Comparison of ENCODE assay signal across 7 cellular contexts in the genomic region with DNA sequence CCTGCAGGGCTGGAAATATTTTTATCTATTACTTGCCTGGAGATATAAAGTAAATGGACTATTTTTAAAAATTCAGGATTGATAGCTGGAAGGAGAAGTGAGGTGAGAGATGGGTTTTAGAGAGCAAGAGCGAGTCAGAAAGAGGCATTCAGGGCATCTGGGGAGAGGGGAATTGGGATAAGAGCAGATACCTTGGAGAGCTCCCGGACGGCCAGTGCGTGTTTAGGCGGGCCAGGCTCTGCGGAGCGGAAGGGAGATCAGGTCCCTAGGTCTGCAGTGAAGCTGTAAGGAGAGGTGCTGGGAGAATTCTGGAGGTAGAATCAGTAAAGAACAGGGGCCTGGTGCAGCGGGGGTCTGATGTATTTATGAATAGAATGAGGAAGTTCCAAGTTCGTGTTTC. TPM values are rescaled to one million over a fixed set of nuclear protein-coding genes. Genes with fewer than 3 reads are reported as not detected.
DNase-seq lines count a peak whose midpoint lies in the region; FAIRE-seq and TF ChIP-seq lines count a peak whose summit lies in the region.

No MANE protein-coding gene starts in this region.

- H3K4me3 ChIP-seq in GM23248 (no peak overlapping the region), neural progenitor cell (no peak overlapping the region)

- no peak for FAIRE-seq in D721Med (lab: Jason Lieb, UNC)

- in situ Hi-C loops in GM23248 (cut with MboI) = no loop called here

- H3K9me3 ChIP-seq in GM23248 (ENCODE audit: low read depth) = no peaks in the 10 kb centered on the region
- H3K9me3 ChIP-seq in neural progenitor cell (ENCODE audit: low read depth) = no peaks in the 10 kb centered on the region

- H3K27me3 ChIP-seq in GM23248 (replicated peaks; ENCODE audit: insufficient read depth) = peaks cover 35% of the 10 kb centered on the region
- H3K27me3 ChIP-seq in neural progenitor cell = peaks cover 7% of the 10 kb centered on the region

- H3K27ac Mint-ChIP-seq in endothelial cell (ENCODE audit: unreplicated experiment) (no peak overlapping the region), neural progenitor cell (no peak overlapping the region)

- H3K27me3 Mint-ChIP-seq in endothelial cell (ENCODE audit: unreplicated experiment) (peaks cover 11% of the 10 kb centered on the region), neural progenitor cell (ENCODE audit: insufficient read depth, low read depth) (peaks cover 18% of the 10 kb centered on the region)

- no peaks in the 10 kb centered on the region for H3F3A ChIP-seq in GM23248 (ENCODE audit: insufficient read depth)
- no peaks in the 10 kb centered on the region for H3F3A ChIP-seq in neural progenitor cell (ENCODE audit: low read depth)

- H3K4me2 ChIP-seq in GM23248 (ENCODE audit: unreplicated experiment) (no peak overlapping the region), neural progenitor cell (no peak overlapping the region)

- 14 to 17% methylated on average over 9 of the region's 9 CpGs for WGBS in GM23248 (ENCODE audit: low coverage in 1 of 2, low lambda C conversion rate in 2 of 2, missing lambda C conversion rate in 2 of 2), 2 experiments

- H3K4me1 ChIP-seq in GM23248 (ENCODE audit: insufficient read depth) (no peaks in the 10 kb centered on the region), neural progenitor cell (no peaks in the 10 kb centered on the region)

- H3K9me2 ChIP-seq in GM23248 (ENCODE audit: insufficient read depth) = no peaks in the 10 kb centered on the region

- H3K4me3 Mint-ChIP-seq in endothelial cell (ENCODE audit: unreplicated experiment) (peak overlapping the region; percentile 4), neural progenitor cell (no peak overlapping the region)

- H3K9me3 Mint-ChIP-seq in endothelial cell (ENCODE audit: unreplicated experiment) = no peaks in the 10 kb centered on the region
- no peaks in the 10 kb centered on the region for H3K9me3 Mint-ChIP-seq in neural progenitor cell

- H4K20me1 ChIP-seq in GM23248 (ENCODE audit: insufficient read depth) = no peaks in the 10 kb centered on the region
- peaks cover 39% of the 10 kb centered on the region for H4K20me1 ChIP-seq in neural progenitor cell (ENCODE audit: low read depth)

- H3K36me3 Mint-ChIP-seq in endothelial cell (ENCODE audit: low read depth, unreplicated experiment) = peaks cover 6% of the 10 kb centered on the region
- H3K36me3 Mint-ChIP-seq in neural progenitor cell = no peaks in the 10 kb centered on the region

- H3K27ac ChIP-seq in GM23248 (no peak overlapping the region), neural progenitor cell (no peak overlapping the region)

- H3K79me2 ChIP-seq in GM23248 (ENCODE audit: insufficient read depth) (no peaks in the 10 kb centered on the region), neural progenitor cell (ENCODE audit: low read depth) (no peaks in the 10 kb centered on the region)

- DNase-seq in GM23248 = peak; percentile 61
- peak; percentile 64 for DNase-seq in endothelial cell (ENCODE audit: low spot score)
- peak; percentile 79 for DNase-seq in neural progenitor cell (ENCODE audit: low spot score)
- DNase-seq in NCI-H1694 treated with DMSO at 0.1 percent for 48 hours (lab: John Stamatoyannopoulos, UW) = no peak
- DNase-seq in hepatic stellate cell (ENCODE audit: low spot score) = no peak
- DNase-seq in D721Med (ENCODE audit: insufficient read length, low spot score) = no peak

- TF ChIP-seq CTCF in endothelial cell (IDR thresholded peaks at IDR 0.05; ENCODE audit: unreplicated experiment) (no peak), neural progenitor cell (IDR thresholded peaks at IDR 0.05) (no peak), D721Med (IDR thresholded peaks at IDR 0.05; ENCODE audit: insufficient read depth, missing control alignments) (no peak)

- H2AFZ ChIP-seq in GM23248 (no peak overlapping the region), neural progenitor cell (replicated peaks) (no peak overlapping the region)

- no peak overlapping the region for H3K9ac ChIP-seq in GM23248
- no peak overlapping the region for H3K9ac ChIP-seq in neural progenitor cell

- H3K4me1 Mint-ChIP-seq in endothelial cell (ENCODE audit: unreplicated experiment) (peaks cover 58% of the 10 kb centered on the region), neural progenitor cell (no peaks in the 10 kb centered on the region)

- H3K36me3 ChIP-seq in GM23248 (ENCODE audit: low read depth) = no peaks in the 10 kb centered on the region
- no peaks in the 10 kb centered on the region for H3K36me3 ChIP-seq in neural progenitor cell

TF ChIP-seq in PFSK-1, 5 proteins besides CTCF, POLR2A, EP300 and RAD21:
- no peak for TF ChIP-seq SIN3A (IDR thresholded peaks at IDR 0.05; ENCODE audit: borderline replicate concordance, insufficient read depth, low read length)
- TF ChIP-seq TAF1 (IDR thresholded peaks at IDR 0.05; ENCODE audit: borderline replicate concordance, insufficient read depth, low read length) = no peak
- TF ChIP-seq POLR2AphosphoS5 (IDR thresholded peaks at IDR 0.05; ENCODE audit: low read depth, low read length) = no peak
- peak; percentile 88 to 93 for TF ChIP-seq REST (IDR thresholded peaks at IDR 0.05; ENCODE audit: insufficient read depth in 1 of 2, low read depth in 2 of 2, low read length in 2 of 2)
- TF ChIP-seq FOXP2 (optimal IDR thresholded peaks at IDR 0.05; ENCODE audit: borderline replicate concordance, extremely low read depth, extremely low read length, insufficient read depth) = no peak

RNA-seq across cellular contexts. Expression of gene FAM83D, which starts 47.4 kb away (rescaled TPM):
- total RNA-seq in GM23248 (2014; rRNA removed; shearing (Covaris generic)) = 18.2 and 19.0 TPM in 2 replicates
- 11.4 and 13.1 TPM in 2 replicates for polyA plus RNA-seq in GM23248 (2016; fragmentation: Nextera tagmentation; extraction: Ambion mirVana)
- polyA plus RNA-seq in PFSK-1 (2012; ENCODE audit: insufficient read length, low read depth) = 12.0 TPM
- 7.7 TPM for total RNA-seq in endothelial cell (ENCODE audit: unreplicated experiment)
- total RNA-seq in neural progenitor cell (ENCODE audit: low replicate concordance) = 73.9 and 76.7 TPM in 2 replicates

Comparison
In these comparisons a context has a peak if more than half of its experiments do, and no peak if none do; other contexts are left out.
1. DNase-seq: peak in GM23248 (single experiment), endothelial cell (single experiment) and neural progenitor cell (single experiment); none in NCI-H1694 treated with DMSO at 0.1 percent for 48 hours (single experiment), hepatic stellate cell (single experiment) and D721Med (single experiment).